ENCODE assay signal across 8 cellular contexts in genomic region chr5:43041131-43041668, GRCh38. TPM values are rescaled to one million over a fixed set of nuclear protein-coding genes. Genes with fewer than 3 reads are reported as not detected.
DNase-seq lines count a peak whose midpoint lies in the region; ATAC-seq lines count a peak whose summit lies in the region.

No MANE protein-coding gene starts in this region.

- peak; percentile 78 for DNase-seq in NCI-H345 treated with DMSO at 0.1 percent for 48 hours (lab: John Stamatoyannopoulos, UW; ENCODE audit: unreplicated experiment)
- peak; percentile 35 for DNase-seq in activated naive CD8-positive, alpha-beta T cell treated with anti-CD3 and anti-CD28 coated beads, Interleukin-2, amount 50 U/mL, for 24 hours
- DNase-seq in left ventricle myocardium superior = peak; percentile 64
- DNase-seq in hepatic stellate cell (ENCODE audit: low spot score) = no peak

- no peak for ATAC-seq in activated naive CD8-positive, alpha-beta T cell treated with anti-CD3 and anti-CD28 coated beads, Interleukin-2, amount 50 U/mL, for 24 hours
- ATAC-seq in left ventricle myocardium superior (peak; percentile 7), HG03520 (IDR thresholded peaks at IDR 0.05; ENCODE audit: unreplicated experiment) (no peak), GM19397 (IDR thresholded peaks at IDR 0.05; ENCODE audit: unreplicated experiment) (no peak)

- peak overlapping the region; percentile 95 for H3K27ac Mint-ChIP-seq in activated naive CD8-positive, alpha-beta T cell treated with anti-CD3 and anti-CD28 coated beads, Interleukin-2, amount 50 U/mL, for 24 hours

- intact Hi-C loops in left ventricle myocardium superior (cut with micrococcal nuclease) = no loop called here

- H3K27ac ChIP-seq in skin epidermis = peak overlapping the region; percentile 74 to 100 (median 95)

- no peaks in the 10 kb centered on the region for H3K9me3 Mint-ChIP-seq in activated naive CD8-positive, alpha-beta T cell treated with anti-CD3 and anti-CD28 coated beads, Interleukin-2, amount 50 U/mL, for 24 hours

- peaks cover 3% of the 10 kb centered on the region for H3K36me3 Mint-ChIP-seq in activated naive CD8-positive, alpha-beta T cell treated with anti-CD3 and anti-CD28 coated beads, Interleukin-2, amount 50 U/mL, for 24 hours (ENCODE audit: low read depth)

- H3K4me3 ChIP-seq in GM08714 (ENCODE audit: low read length) = peak overlapping the region; percentile 68
- H3K4me3 ChIP-seq in skin epidermis = peak overlapping the region; percentile 52 to 61 (median 58)

- H3K4me1 Mint-ChIP-seq in activated naive CD8-positive, alpha-beta T cell treated with anti-CD3 and anti-CD28 coated beads, Interleukin-2, amount 50 U/mL, for 24 hours = peaks cover 54% of the 10 kb centered on the region

- no peaks in the 10 kb centered on the region for H3K27me3 Mint-ChIP-seq in activated naive CD8-positive, alpha-beta T cell treated with anti-CD3 and anti-CD28 coated beads, Interleukin-2, amount 50 U/mL, for 24 hours

- H3K4me3 Mint-ChIP-seq in activated naive CD8-positive, alpha-beta T cell treated with anti-CD3 and anti-CD28 coated beads, Interleukin-2, amount 50 U/mL, for 24 hours = peak overlapping the region; percentile 87

RNA-seq across cellular contexts. Expression of gene ANXA2R, which starts 1.1 kb away (rescaled TPM):
- 1.2 TPM for total RNA-seq in left ventricle myocardium superior
